ENCODE assay signal across 11 cellular contexts in the genomic region with DNA sequence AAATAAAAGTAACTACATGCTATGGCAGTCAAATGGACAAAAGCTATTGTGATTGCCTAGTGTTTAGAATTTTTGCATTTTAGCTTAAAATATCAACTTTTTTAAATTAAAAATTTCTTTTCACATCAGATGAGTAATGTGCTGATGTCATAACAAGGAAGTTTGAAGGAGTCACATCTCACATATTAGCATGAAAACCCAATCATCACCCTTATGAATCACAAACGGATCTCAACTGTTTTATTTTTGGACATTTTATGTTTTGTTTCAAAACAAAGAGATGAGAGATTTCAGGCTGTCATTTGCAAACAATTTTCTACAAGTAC. TPM values are rescaled to one million over a fixed set of nuclear protein-coding genes. Genes with fewer than 3 reads are reported as not detected.
A peak's percentile ranks its signal among the peaks of the same experiment; 100 is the strongest.
DNase-seq lines count a peak whose midpoint lies in the region; ATAC-seq and TF ChIP-seq lines count a peak whose summit lies in the region.
"Had no signal": no experiment of that assay in that cellular context is flagged by ENCODE, and none has a peak within 500 bp of the region (broad histone marks: within the 10 kb centered on the region; RNA-seq: fewer than 3 reads in every experiment).

No MANE protein-coding gene starts in this region.

- H3K4me3 ChIP-seq in choroid plexus epithelial cell (ENCODE audit: low read depth, low read length) (no peak overlapping the region), skeletal muscle satellite cell (ENCODE audit: low read length) (no peak overlapping the region)

- H3K9me3 ChIP-seq in skeletal muscle satellite cell (replicated peaks; ENCODE audit: low read length), result no peaks in the 10 kb centered on the region

- H3K4me1 Mint-ChIP-seq in activated T-cell treated with anti-CD3 and anti-CD28 coated beads, Interleukin-2, amount 50 U/mL, for 24 hours (ENCODE audit: low read depth), result peaks cover 42% of the 10 kb centered on the region

- H3K27me3 Mint-ChIP-seq in activated T-cell treated with anti-CD3 and anti-CD28 coated beads, Interleukin-2, amount 50 U/mL, for 24 hours, result no peaks in the 10 kb centered on the region

- peak overlapping the region; percentile 26 for H3K27ac Mint-ChIP-seq in activated T-cell treated with anti-CD3 and anti-CD28 coated beads, Interleukin-2, amount 50 U/mL, for 24 hours
- H3K27ac Mint-ChIP-seq: dendritic cell treated with granulocyte-macrophage colony-stimulating factor and Interleukin-4, amounts not matched to agents 40 ng/mL and 50 ng/mL, for 4 days had no signal

- H3K36me3 Mint-ChIP-seq in activated T-cell treated with anti-CD3 and anti-CD28 coated beads, Interleukin-2, amount 50 U/mL, for 24 hours (ENCODE audit: low read depth), result no peaks in the 10 kb centered on the region

- H3K4me1 ChIP-seq in skeletal muscle satellite cell (ENCODE audit: control insufficient read depth, insufficient read depth, low read length), result peaks cover 9% of the 10 kb centered on the region

- DNase-seq in activated T-cell treated with anti-CD3 and anti-CD28 coated beads, Interleukin-2, amount 50 U/mL, for 24 hours, result no peak
- DNase-seq in activated T-cell treated with anti-CD3 and anti-CD28 coated beads, Interleukin-2, amount 50 U/mL, for 1 hour, result no peak
- DNase-seq in NOMO-1 (lab: John Stamatoyannopoulos, UW; ENCODE audit: unreplicated experiment in 2 of 2) (peak; percentile 43 to 82), choroid plexus epithelial cell (ENCODE audit: low read depth) (peak; percentile 39), NAMALWA (ENCODE audit: low spot score) (no peak), COR-L47 (lab: John Stamatoyannopoulos, UW) (no peak)
- DNase-seq: AML-193, NCI-H1694 treated with DMSO at 0.1 percent for 48 hours had no signal

- peak overlapping the region; percentile 35 for H3K9ac ChIP-seq in skeletal muscle satellite cell (ENCODE audit: low read depth, low read length)

- peak overlapping the region; percentile 24 for H3K4me2 ChIP-seq in skeletal muscle satellite cell (ENCODE audit: low read length)

- H3K36me3 ChIP-seq in skeletal muscle satellite cell (ENCODE audit: insufficient read depth, low read length), result no peaks in the 10 kb centered on the region

- peaks cover 4% of the 10 kb centered on the region for H3K9me3 Mint-ChIP-seq in activated T-cell treated with anti-CD3 and anti-CD28 coated beads, Interleukin-2, amount 50 U/mL, for 24 hours
- H3K9me3 Mint-ChIP-seq: dendritic cell treated with granulocyte-macrophage colony-stimulating factor and Interleukin-4, amounts not matched to agents 40 ng/mL and 50 ng/mL, for 4 days had no signal

- no peak for TF ChIP-seq CTCF in choroid plexus epithelial cell (conservative IDR thresholded peaks at IDR 0.05; ENCODE audit: low read depth, low read length)

- H3K27me3 ChIP-seq in skeletal muscle satellite cell (ENCODE audit: control insufficient read depth, insufficient read depth, low read length), result no peaks in the 10 kb centered on the region

- ATAC-seq in HG03095 (IDR thresholded peaks at IDR 0.05; ENCODE audit: unreplicated experiment), result no peak

- H3K4me3 Mint-ChIP-seq in activated T-cell treated with anti-CD3 and anti-CD28 coated beads, Interleukin-2, amount 50 U/mL, for 24 hours, result no peak overlapping the region
- H3K4me3 Mint-ChIP-seq: dendritic cell treated with granulocyte-macrophage colony-stimulating factor and Interleukin-4, amounts not matched to agents 40 ng/mL and 50 ng/mL, for 4 days had no signal

RNA-seq across cellular contexts. Expression of a gene that starts 53.6 kb away (rescaled TPM):
- 3.5 and 4.6 TPM in 2 replicates for total RNA-seq in skeletal muscle satellite cell (2012; rRNA removed)

RNA-seq across cellular contexts. Expression of a gene that starts 58.5 kb away (rescaled TPM):
- 16.8 and 21.8 TPM in 2 replicates for total RNA-seq in skeletal muscle satellite cell (2012; rRNA removed)

Comparison
In these comparisons a context has a peak if more than half of its experiments do, and no peak if none do; other contexts are left out.
1. DNase-seq: peak in NOMO-1 (2 of 2) and choroid plexus epithelial cell (single experiment); none in activated T-cell treated with anti-CD3 and anti-CD28 coated beads, Interleukin-2, amount 50 U/mL, for 24 hours (single experiment), activated T-cell treated with anti-CD3 and anti-CD28 coated beads, Interleukin-2, amount 50 U/mL, for 1 hour (single experiment), NAMALWA (single experiment) and COR-L47 (single experiment).